ENCODE assay signal across 24 cellular contexts in genomic region chr3:193295985-193296384, GRCh38. TPM values are rescaled to one million over a fixed set of nuclear protein-coding genes. Genes with fewer than 3 reads are reported as not detected.
"Had no signal": no experiment of that assay in that cellular context is flagged by ENCODE, and none has a peak within 500 bp of the region (broad histone marks: within the 10 kb centered on the region; RNA-seq: fewer than 3 reads in every experiment).

No MANE protein-coding gene starts in this region.

- H3K4me3 ChIP-seq: left ventricle myocardium inferior, lung, mucosa of descending colon, ovary, right atrium auricular region, right lobe of liver, smooth muscle cell, tibial nerve, uterus had no signal

- H3K27ac ChIP-seq: left ventricle myocardium inferior, ovary, right atrium auricular region, right lobe of liver, tibial nerve, uterus had no signal

- H3K9me3 ChIP-seq: mucosa of descending colon, ovary, right lobe of liver, uterus had no signal

- ATAC-seq: mucosa of descending colon; naive thymus-derived CD4-positive, alpha-beta T cell; natural killer cell treated with Interleukin-12 subunit alpha and Interleukin-12 subunit beta and Interleukin-15 and Interleukin-18, amount 100 ng/mL, for 72 hours; right lobe of liver; stimulated activated memory B cell treated with anti-CD40 and anti-IgM and Interleukin-4, amounts not matched to agents 10 μg/mL and 1 μg/mL and 100 μg/mL, for 72 hours; stimulated activated naive CD8-positive, alpha-beta T cell treated with anti-CD3 and anti-CD28 coated beads, Interleukin-15, amount 100 ng/mL, for 72 hours had no signal

- H3K27me3 ChIP-seq: ovary, right atrium auricular region, right lobe of liver, tibial nerve, uterus had no signal

- H3K27ac Mint-ChIP-seq: naive thymus-derived CD4-positive, alpha-beta T cell; natural killer cell treated with Interleukin-12 subunit alpha and Interleukin-12 subunit beta and Interleukin-15 and Interleukin-18, amount 100 ng/mL, for 72 hours; progenitor cell of endocrine pancreas; stimulated activated memory B cell treated with anti-CD40 and anti-IgM and Interleukin-4, amounts not matched to agents 10 μg/mL and 1 μg/mL and 100 μg/mL, for 72 hours; stimulated activated naive CD8-positive, alpha-beta T cell treated with anti-CD3 and anti-CD28 coated beads, Interleukin-15, amount 100 ng/mL, for 72 hours; type B pancreatic cell had no signal

- H3K4me2 ChIP-seq: smooth muscle cell had no signal

- H3K27me3 Mint-ChIP-seq: natural killer cell treated with Interleukin-12 subunit alpha and Interleukin-12 subunit beta and Interleukin-15 and Interleukin-18, amount 100 ng/mL, for 72 hours; progenitor cell of endocrine pancreas; stimulated activated memory B cell treated with anti-CD40 and anti-IgM and Interleukin-4, amounts not matched to agents 10 μg/mL and 1 μg/mL and 100 μg/mL, for 72 hours had no signal

- H3K36me3 Mint-ChIP-seq: naive thymus-derived CD4-positive, alpha-beta T cell; natural killer cell treated with Interleukin-12 subunit alpha and Interleukin-12 subunit beta and Interleukin-15 and Interleukin-18, amount 100 ng/mL, for 72 hours; stimulated activated memory B cell treated with anti-CD40 and anti-IgM and Interleukin-4, amounts not matched to agents 10 μg/mL and 1 μg/mL and 100 μg/mL, for 72 hours; type B pancreatic cell had no signal

- H3K36me3 ChIP-seq: left ventricle myocardium inferior, ovary, right atrium auricular region, right lobe of liver, tibial nerve, uterus had no signal

- H3K4me3 Mint-ChIP-seq: naive thymus-derived CD4-positive, alpha-beta T cell; natural killer cell treated with Interleukin-12 subunit alpha and Interleukin-12 subunit beta and Interleukin-15 and Interleukin-18, amount 100 ng/mL, for 72 hours; stimulated activated memory B cell treated with anti-CD40 and anti-IgM and Interleukin-4, amounts not matched to agents 10 μg/mL and 1 μg/mL and 100 μg/mL, for 72 hours; stimulated activated naive CD8-positive, alpha-beta T cell treated with anti-CD3 and anti-CD28 coated beads, Interleukin-15, amount 100 ng/mL, for 72 hours; type B pancreatic cell had no signal

- H3K9me3 Mint-ChIP-seq: type B pancreatic cell had no signal

- DNase-seq: islet precursor cell; left ventricle myocardium inferior; midbrain; mucosa of descending colon; naive thymus-derived CD4-positive, alpha-beta T cell; ovary; right lobe of liver; stimulated activated CD4-positive, alpha-beta T cell treated with anti-CD3 and anti-CD28 coated beads, Interleukin-1b, Interleukin-23, amount 100 ng/mL, for 48 hours; stimulated activated CD4-positive, alpha-beta T cell treated with anti-CD3 and anti-CD28 coated beads, Interleukin-2, amount 100 ng/mL, for 48 hours; stimulated activated CD4-positive, alpha-beta T cell treated with anti-CD3 and anti-CD28 coated beads, Interleukin-4, amount 100 ng/mL, for 4 hours; stimulated activated CD8-positive, alpha-beta memory T cell treated with anti-CD3 and anti-CD28 coated beads, Interleukin-4, amount 100 ng/mL, for 48 hours; stimulated activated naive CD4-positive, alpha-beta T cell treated with Interleukin-2 at 50 U/mL for 16 hours; stimulated activated naive CD8-positive, alpha-beta T cell treated with anti-CD3 and anti-CD28 coated beads, Interleukin-15, amount 100 ng/mL, for 72 hours; substantia nigra; uterus had no signal

- H3K4me1 ChIP-seq: left ventricle myocardium inferior, right atrium auricular region, right lobe of liver, tibial nerve, uterus had no signal

- H3K4me1 Mint-ChIP-seq: naive thymus-derived CD4-positive, alpha-beta T cell; stimulated activated memory B cell treated with anti-CD40 and anti-IgM and Interleukin-4, amounts not matched to agents 10 μg/mL and 1 μg/mL and 100 μg/mL, for 72 hours; stimulated activated naive CD8-positive, alpha-beta T cell treated with anti-CD3 and anti-CD28 coated beads, Interleukin-15, amount 100 ng/mL, for 72 hours had no signal

RNA-seq across cellular contexts. Expression of gene PLAAT1, which starts 55.0 kb away (rescaled TPM):
- total RNA-seq: myocyte; naive thymus-derived CD4-positive, alpha-beta T cell; natural killer cell treated with Interleukin-12 subunit alpha and Interleukin-12 subunit beta and Interleukin-15 and Interleukin-18, amount 100 ng/mL, for 72 hours had no signal
- polyA plus RNA-seq: naive thymus-derived CD4-positive, alpha-beta T cell had no signal
